In the genomic region with DNA sequence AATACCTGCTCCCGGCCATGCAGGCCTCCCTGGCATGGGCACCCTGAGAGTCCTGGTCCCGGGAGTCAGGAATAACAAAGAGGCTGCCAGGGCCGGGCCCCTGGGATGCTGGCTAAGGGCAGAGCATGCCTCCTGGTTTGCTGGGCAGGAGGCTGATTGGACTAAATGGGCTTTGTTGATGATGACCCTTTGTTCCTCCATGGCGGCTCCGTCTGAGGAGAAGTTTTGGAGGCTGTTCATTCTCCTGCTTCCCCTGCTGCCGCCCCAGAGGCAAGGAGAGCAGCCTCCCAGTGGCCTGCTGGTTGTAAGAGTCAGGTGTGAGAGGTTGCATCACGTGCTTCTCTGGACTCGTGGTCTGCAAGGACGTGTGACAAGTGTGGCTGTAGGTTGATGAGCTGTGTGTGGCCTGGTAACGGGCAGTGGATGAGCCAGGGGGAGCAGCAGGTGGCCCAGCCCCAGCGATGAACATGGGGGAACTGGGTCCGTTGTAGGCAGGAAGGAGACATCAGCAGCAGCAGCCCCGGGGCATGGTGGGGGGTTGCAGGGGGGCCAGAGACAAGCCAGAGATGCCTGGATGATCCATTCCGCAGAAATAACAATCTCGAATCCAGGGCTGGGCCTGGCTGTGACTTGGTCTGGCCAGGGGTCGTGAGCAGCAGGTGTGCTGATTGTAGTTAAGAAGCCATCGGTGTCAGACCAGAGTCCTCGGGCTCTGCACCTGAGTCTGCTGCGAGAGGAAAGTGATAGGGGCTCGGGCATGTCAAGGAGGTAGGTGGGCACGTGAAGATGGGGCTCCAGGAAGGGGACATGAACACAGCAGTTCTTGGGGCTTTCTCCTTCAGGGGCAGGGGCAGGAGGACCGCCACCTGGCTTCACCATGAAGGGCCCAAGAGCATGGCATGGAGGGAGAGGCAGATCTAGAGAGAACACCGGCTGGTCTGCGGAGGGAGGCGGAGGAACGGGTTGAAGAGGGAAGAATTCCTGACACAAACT, we compare ENCODE assay signal across 20 cellular contexts.
DNase-seq lines count a peak whose midpoint lies in the region; TF ChIP-seq lines count a peak whose summit lies in the region.
"Had no signal": no experiment of that assay in that cellular context is flagged by ENCODE, and none has a peak within 500 bp of the region (broad histone marks: within the 10 kb centered on the region; RNA-seq: fewer than 3 reads in every experiment).

No MANE protein-coding gene starts in this region.

- H3K27me3 Mint-ChIP-seq in endodermal cell (ENCODE audit: insufficient read depth): no peaks in the 10 kb centered on the region

- in situ Hi-C loops in GM23248 (cut with MboI): no loop called here

- H3K9me3 ChIP-seq in right atrium auricular region: no peaks in the 10 kb centered on the region
- H3K9me3 ChIP-seq in endodermal cell (ENCODE audit: control insufficient read depth, low read length): no peaks in the 10 kb centered on the region
- no peaks in the 10 kb centered on the region for H3K9me3 ChIP-seq in osteoblast (ENCODE audit: low read depth, low read length)
- no peaks in the 10 kb centered on the region for H3K9me3 ChIP-seq in GM23248 (ENCODE audit: low read depth)

- TF ChIP-seq CTCF in right atrium auricular region (IDR thresholded peaks at IDR 0.05) (no peak), endodermal cell (conservative IDR thresholded peaks at IDR 0.05) (no peak), osteoblast (IDR thresholded peaks at IDR 0.05; ENCODE audit: extremely low read depth, low read depth, low read length) (no peak)

- H2AFZ ChIP-seq in osteoblast (ENCODE audit: low read length): no peak overlapping the region
- no peak overlapping the region for H2AFZ ChIP-seq in GM23248

- peak; percentile 47 for DNase-seq in cardiac septum (ENCODE audit: low spot score)
- DNase-seq in right atrium auricular region (ENCODE audit: low spot score): no peak
- peak; percentile 59 for DNase-seq in endodermal cell
- DNase-seq in osteoblast (ENCODE audit: insufficient read length, low spot score, missing footprints): peak; percentile 61
- DNase-seq in midbrain (lab: John Stamatoyannopoulos, UW): no peak
- no peak for DNase-seq in GOT3 (lab: John Stamatoyannopoulos, UW)
- no peak for DNase-seq in NCI-H774 (lab: John Stamatoyannopoulos, UW)
- no peak for DNase-seq in GM23248
- DNase-seq: C1 segment of cervical spinal cord; CD8-positive, alpha-beta memory T cell; DMS53; EL; HFFc6; KG1; NCI-H187; NCI-H226; NCI-H524; PC-3 had no signal

- no peak overlapping the region for H3K9ac ChIP-seq in endodermal cell (ENCODE audit: extremely low read depth, low read length, poor library complexity, severe bottlenecking)
- no peak overlapping the region for H3K9ac ChIP-seq in GM23248

- no peaks in the 10 kb centered on the region for H3K9me2 ChIP-seq in GM23248 (ENCODE audit: insufficient read depth)

- H3K4me3 ChIP-seq in right atrium auricular region (no peak overlapping the region), endodermal cell (ENCODE audit: low read length) (no peak overlapping the region), osteoblast (ENCODE audit: insufficient read depth, low read length) (no peak overlapping the region), GM23248 (no peak overlapping the region)
- H3K4me3 ChIP-seq: SJCRH30 had no signal

- no peak overlapping the region for H3K4me3 Mint-ChIP-seq in endodermal cell
- H3K4me3 Mint-ChIP-seq: CD8-positive, alpha-beta memory T cell; HFFc6 had no signal

- no peaks in the 10 kb centered on the region for H3K4me1 ChIP-seq in right atrium auricular region
- no peaks in the 10 kb centered on the region for H3K4me1 ChIP-seq in endodermal cell (ENCODE audit: control insufficient read depth, insufficient read depth, low read length)
- peaks cover 9% of the 10 kb centered on the region for H3K4me1 ChIP-seq in osteoblast (ENCODE audit: insufficient read depth, low read length)
- H3K4me1 ChIP-seq in GM23248 (ENCODE audit: insufficient read depth): peaks cover 12% of the 10 kb centered on the region
- H3K4me1 ChIP-seq: SJCRH30 had no signal

- peaks cover 9% of the 10 kb centered on the region; the same call in 1 of the 2 replicates for H3F3A ChIP-seq in GM23248 (ENCODE audit: insufficient read depth)

- 88 to 90% methylated on average over 18 to 25 of the region's 26 CpGs for WGBS in endodermal cell (ENCODE audit: insufficient coverage in 1 of 2, insufficient read length in 1 of 2), 2 experiments
- WGBS in GM23248 (ENCODE audit: low coverage in 1 of 2, low lambda C conversion rate in 2 of 2, missing lambda C conversion rate in 2 of 2), 2 experiments: 71 to 76% methylated on average over 25 to 26 of the region's 26 CpGs

- H4K20me1 ChIP-seq in osteoblast (ENCODE audit: insufficient read depth, low read length) (no peaks in the 10 kb centered on the region), GM23248 (ENCODE audit: insufficient read depth) (no peaks in the 10 kb centered on the region)

- intact Hi-C loops in cardiac septum (cut with DNase I): no loop called here

- no peaks in the 10 kb centered on the region for H3K9me3 Mint-ChIP-seq in endodermal cell
- H3K9me3 Mint-ChIP-seq: CD8-positive, alpha-beta memory T cell; HFFc6 had no signal

- H3K36me3 Mint-ChIP-seq in endodermal cell (ENCODE audit: low read depth): no peaks in the 10 kb centered on the region
- H3K36me3 Mint-ChIP-seq: CD8-positive, alpha-beta memory T cell had no signal

- H3K4me2 ChIP-seq in osteoblast (ENCODE audit: insufficient read depth, low read length): no peak overlapping the region
- H3K4me2 ChIP-seq in GM23248 (ENCODE audit: unreplicated experiment): no peak overlapping the region

- H3K79me2 ChIP-seq in osteoblast (ENCODE audit: insufficient read depth, low read length) (no peaks in the 10 kb centered on the region), GM23248 (ENCODE audit: insufficient read depth) (no peaks in the 10 kb centered on the region)

- no peak overlapping the region for H3K27ac ChIP-seq in right atrium auricular region
- H3K27ac ChIP-seq in endodermal cell (ENCODE audit: low read depth, low read length): no peak overlapping the region
- H3K27ac ChIP-seq in osteoblast (ENCODE audit: low read depth, low read length): no peak overlapping the region
- H3K27ac ChIP-seq in GM23248: no peak overlapping the region
- H3K27ac ChIP-seq: RWPE1, SJCRH30 had no signal

- peaks cover 18% of the 10 kb centered on the region for H3K4me1 Mint-ChIP-seq in endodermal cell
- H3K4me1 Mint-ChIP-seq: CD8-positive, alpha-beta memory T cell had no signal

- no peak overlapping the region for H3K27ac Mint-ChIP-seq in endodermal cell
- H3K27ac Mint-ChIP-seq: CD8-positive, alpha-beta memory T cell; HFFc6 had no signal

- no peaks in the 10 kb centered on the region for H3K27me3 ChIP-seq in right atrium auricular region
- H3K27me3 ChIP-seq in endodermal cell (ENCODE audit: control insufficient read depth, insufficient read depth, low read length, poor library complexity, severe bottlenecking): no peaks in the 10 kb centered on the region
- no peaks in the 10 kb centered on the region for H3K27me3 ChIP-seq in osteoblast (ENCODE audit: insufficient read depth, low read length)
- H3K27me3 ChIP-seq in GM23248 (replicated peaks; ENCODE audit: insufficient read depth): peaks cover 10% of the 10 kb centered on the region; the same call in 1 of the 2 replicates

- H3K36me3 ChIP-seq in right atrium auricular region (no peaks in the 10 kb centered on the region), endodermal cell (ENCODE audit: control insufficient read depth, insufficient read depth, low read length) (no peaks in the 10 kb centered on the region), osteoblast (ENCODE audit: insufficient read depth, low read length) (no peaks in the 10 kb centered on the region), GM23248 (ENCODE audit: low read depth) (no peaks in the 10 kb centered on the region)
- H3K36me3 ChIP-seq: SJCRH30 had no signal

Comparison
In these comparisons a context has a peak if more than half of its experiments do, and no peak if none do; other contexts are left out.
1. DNase-seq: peak in cardiac septum (single experiment), endodermal cell (single experiment) and osteoblast (single experiment); none in right atrium auricular region (single experiment), midbrain (single experiment), GOT3 (single experiment), NCI-H774 (single experiment) and GM23248 (single experiment).